ENCODE assay signal across 1 cellular context in the genomic region with DNA sequence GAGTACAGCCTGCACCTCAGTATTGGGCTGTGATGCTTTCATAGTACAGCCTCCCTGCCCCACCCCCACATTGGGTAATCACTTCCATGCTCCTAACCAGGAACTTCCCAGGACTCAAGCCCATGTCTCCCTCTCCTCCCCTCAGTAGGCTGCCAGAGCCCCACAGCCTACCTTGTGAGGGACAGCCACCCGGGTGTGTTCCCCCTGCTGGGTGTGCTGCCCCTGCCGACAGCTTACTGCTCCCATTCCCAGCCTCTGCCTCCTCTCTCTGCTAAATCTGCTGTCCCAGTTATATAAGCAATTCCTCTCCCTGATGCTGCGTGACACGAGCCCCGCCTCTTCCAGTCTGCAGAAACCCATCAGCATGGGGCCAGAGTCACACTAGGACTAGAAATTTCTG.
TF ChIP-seq lines count a peak whose summit lies in the region.

RSKR (minus strand) TSS at position 270 of the 400 bp plus-strand sequence; CDS start at position 246, 24 bp downstream.

TF ChIP-seq in WTC11, 78 proteins besides CTCF, POLR2A, EP300 and RAD21 (continued from another document):
- TF ChIP-seq, protein P1, sequence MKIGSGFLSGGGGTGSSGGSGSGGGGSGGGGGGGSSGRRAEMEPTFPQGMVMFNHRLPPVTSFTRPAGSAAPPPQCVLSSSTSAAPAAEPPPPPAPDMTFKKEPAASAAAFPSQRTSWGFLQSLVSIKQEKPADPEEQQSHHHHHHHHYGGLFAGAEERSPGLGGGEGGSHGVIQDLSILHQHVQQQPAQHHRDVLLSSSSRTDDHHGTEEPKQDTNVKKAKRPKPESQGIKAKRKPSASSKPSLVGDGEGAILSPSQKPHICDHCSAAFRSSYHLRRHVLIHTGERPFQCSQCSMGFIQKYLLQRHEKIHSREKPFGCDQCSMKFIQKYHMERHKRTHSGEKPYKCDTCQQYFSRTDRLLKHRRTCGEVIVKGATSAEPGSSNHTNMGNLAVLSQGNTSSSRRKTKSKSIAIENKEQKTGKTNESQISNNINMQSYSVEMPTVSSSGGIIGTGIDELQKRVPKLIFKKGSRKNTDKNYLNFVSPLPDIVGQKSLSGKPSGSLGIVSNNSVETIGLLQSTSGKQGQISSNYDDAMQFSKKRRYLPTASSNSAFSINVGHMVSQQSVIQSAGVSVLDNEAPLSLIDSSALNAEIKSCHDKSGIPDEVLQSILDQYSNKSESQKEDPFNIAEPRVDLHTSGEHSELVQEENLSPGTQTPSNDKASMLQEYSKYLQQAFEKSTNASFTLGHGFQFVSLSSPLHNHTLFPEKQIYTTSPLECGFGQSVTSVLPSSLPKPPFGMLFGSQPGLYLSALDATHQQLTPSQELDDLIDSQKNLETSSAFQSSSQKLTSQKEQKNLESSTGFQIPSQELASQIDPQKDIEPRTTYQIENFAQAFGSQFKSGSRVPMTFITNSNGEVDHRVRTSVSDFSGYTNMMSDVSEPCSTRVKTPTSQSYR (CRISPR knock-in tag; IDR thresholded peaks at IDR 0.05), result no peak
- TF ChIP-seq NR1H2 (CRISPR knock-in tag; IDR thresholded peaks at IDR 0.05) (no peak), ZSCAN18 (CRISPR knock-in tag; IDR thresholded peaks at IDR 0.05) (no peak), ATF6 (CRISPR knock-in tag; IDR thresholded peaks at IDR 0.05) (no peak)
